In the genomic region with DNA sequence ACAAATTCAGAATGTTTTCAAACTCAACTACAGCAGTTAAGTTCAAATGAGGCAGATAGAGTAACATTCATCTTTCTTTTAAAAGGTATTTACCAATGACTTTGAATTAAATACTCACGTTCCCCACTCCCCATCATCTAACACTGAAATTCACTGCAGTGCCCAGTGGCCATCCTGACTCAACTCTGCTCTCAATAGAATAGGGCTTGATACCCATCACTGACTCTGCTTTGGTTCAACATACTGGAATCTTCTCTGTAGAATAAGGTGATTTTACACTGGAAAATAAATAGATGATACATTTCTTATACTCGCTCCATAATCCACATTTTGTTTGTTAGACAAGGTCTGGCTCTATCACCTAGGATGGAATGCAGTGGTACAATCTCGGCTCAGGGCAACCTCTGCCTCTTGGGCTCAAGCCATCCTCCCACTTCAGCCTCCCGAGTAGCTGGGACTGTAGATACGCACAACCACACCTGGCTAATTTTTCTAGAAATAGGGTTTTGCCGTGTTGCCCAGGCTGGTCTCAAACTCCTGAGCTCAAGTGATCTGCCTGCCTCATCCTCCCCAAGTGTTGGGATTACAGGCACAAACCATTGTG, we compare ENCODE assay signal across 22 cellular contexts.
"Had no signal": no experiment of that assay in that cellular context is flagged by ENCODE, and none has a peak within 500 bp of the region (broad histone marks: within the 10 kb centered on the region; RNA-seq: fewer than 3 reads in every experiment).

No MANE protein-coding gene starts in this region.

- H3K4me3 Mint-ChIP-seq: activated CD4-positive, alpha-beta memory T cell treated with anti-CD3 and anti-CD28 coated beads, Interleukin-2, amount 10 ng/mL, durations not matched to agents 7 days and 5 days; activated naive CD8-positive, alpha-beta T cell treated with anti-CD3 and anti-CD28 coated beads for 36 hours; activated T-cell treated with anti-CD3 and anti-CD28 coated beads, Interleukin-2, amount 50 U/mL, for 4 hours; endodermal cell; natural killer cell had no signal

- H3K27ac Mint-ChIP-seq: activated CD4-positive, alpha-beta memory T cell treated with anti-CD3 and anti-CD28 coated beads, Interleukin-2, amount 10 ng/mL, durations not matched to agents 7 days and 5 days; activated naive CD8-positive, alpha-beta T cell treated with anti-CD3 and anti-CD28 coated beads for 36 hours; endodermal cell; natural killer cell had no signal

- H3K27me3 Mint-ChIP-seq: activated CD4-positive, alpha-beta memory T cell treated with anti-CD3 and anti-CD28 coated beads, Interleukin-2, amount 10 ng/mL, durations not matched to agents 7 days and 5 days; activated naive CD8-positive, alpha-beta T cell treated with anti-CD3 and anti-CD28 coated beads for 36 hours had no signal

- DNase-seq: activated CD4-positive, alpha-beta memory T cell treated with anti-CD3 and anti-CD28 coated beads, Interleukin-2, amount 10 ng/mL, durations not matched to agents 7 days and 5 days; activated CD4-positive, alpha-beta T cell treated with anti-CD3 and anti-CD28 coated beads for 4 hours; activated effector memory CD4-positive, alpha-beta T cell treated with anti-CD3 and anti-CD28 coated beads, Interleukin-2, amount 50 U/mL, for 16 hours; activated naive CD8-positive, alpha-beta T cell treated with anti-CD3 and anti-CD28 coated beads for 36 hours; activated T-cell treated with anti-CD3 and anti-CD28 coated beads, Interleukin-2, amount 50 U/mL, for 4 hours; amygdala; body of pancreas; caudate nucleus; dorsolateral prefrontal cortex; endodermal cell; foreskin fibroblast; left cardiac atrium; natural killer cell; nucleus accumbens; spleen; stimulated activated CD8-positive, alpha-beta memory T cell treated with anti-CD3 and anti-CD28 coated beads, Interleukin-4, amount 100 ng/mL, for 48 hours; stimulated activated naive CD4-positive, alpha-beta T cell treated with Interleukin-2 at 50 U/mL for 16 hours; SW 1271; trophoblast cell had no signal

- H3K27ac ChIP-seq: body of pancreas, epithelial cell of prostate, spleen had no signal

- H3K4me1 Mint-ChIP-seq: activated CD4-positive, alpha-beta memory T cell treated with anti-CD3 and anti-CD28 coated beads, Interleukin-2, amount 10 ng/mL, durations not matched to agents 7 days and 5 days; endodermal cell; natural killer cell had no signal

- H3K9me3 ChIP-seq: body of pancreas, spleen had no signal

- FAIRE-seq: colon, TTC549 had no signal

- H3K9me3 Mint-ChIP-seq: activated CD4-positive, alpha-beta memory T cell treated with anti-CD3 and anti-CD28 coated beads, Interleukin-2, amount 10 ng/mL, durations not matched to agents 7 days and 5 days; activated naive CD8-positive, alpha-beta T cell treated with anti-CD3 and anti-CD28 coated beads for 36 hours; activated T-cell treated with anti-CD3 and anti-CD28 coated beads, Interleukin-2, amount 50 U/mL, for 4 hours; endodermal cell; natural killer cell had no signal

- H3K4me3 ChIP-seq: body of pancreas, dorsolateral prefrontal cortex, spleen had no signal

- H3K27me3 ChIP-seq: body of pancreas, dorsolateral prefrontal cortex, spleen had no signal

- ATAC-seq: activated T-cell treated with anti-CD3 and anti-CD28 coated beads, Interleukin-2, amount 50 U/mL, for 4 hours; body of pancreas; left cardiac atrium; natural killer cell had no signal
